ENCODE assay signal across 22 cellular contexts in genomic region chr4:144409525-144409924, GRCh38.
"Had no signal": no experiment of that assay in that cellular context is flagged by ENCODE, and none has a peak within 500 bp of the region (broad histone marks: within the 10 kb centered on the region; RNA-seq: fewer than 3 reads in every experiment).

No MANE protein-coding gene starts in this region.

- H3K27me3 Mint-ChIP-seq: memory B cell; naive thymus-derived CD4-positive, alpha-beta T cell had no signal

- FAIRE-seq: endothelial cell of umbilical vein, islet of Langerhans had no signal

- H3K36me3 Mint-ChIP-seq: memory B cell; naive thymus-derived CD4-positive, alpha-beta T cell had no signal

- H3K36me3 ChIP-seq: esophagus muscularis mucosa, gastrocnemius medialis, heart right ventricle, left lung, lower lobe of right lung had no signal

- H3K4me3 Mint-ChIP-seq: memory B cell; naive thymus-derived CD4-positive, alpha-beta T cell had no signal

- H3K27me3 ChIP-seq: dorsolateral prefrontal cortex, esophagus muscularis mucosa, gastrocnemius medialis, heart right ventricle, left lung had no signal

- H3K4me1 ChIP-seq: esophagus muscularis mucosa, gastrocnemius medialis, heart right ventricle, left lung, lower lobe of right lung had no signal

- H3K27ac ChIP-seq: coronary artery, dorsolateral prefrontal cortex, esophagus muscularis mucosa, foreskin keratinocyte, gastrocnemius medialis, heart right ventricle, left lung, lower lobe of right lung had no signal

- DNase-seq: dermis blood vessel endothelial cell; dorsolateral prefrontal cortex; effector CD4-positive, alpha-beta T cell; effector memory CD4-positive, alpha-beta T cell; foreskin keratinocyte; gastrocnemius medialis; glutamatergic neuron; head of caudate nucleus; heart right ventricle; hippocampal formation; left cardiac atrium; left lung; left ventricle myocardium superior; lower lobe of right lung; mesendoderm; midbrain; naive thymus-derived CD4-positive, alpha-beta T cell had no signal

- H3K27ac Mint-ChIP-seq: naive thymus-derived CD4-positive, alpha-beta T cell had no signal

- H3K4me1 Mint-ChIP-seq: memory B cell; naive thymus-derived CD4-positive, alpha-beta T cell had no signal

- ATAC-seq: gastrocnemius medialis; heart right ventricle; left cardiac atrium; left lung; left ventricle myocardium superior; lower lobe of right lung; naive thymus-derived CD4-positive, alpha-beta T cell had no signal

- H3K4me3 ChIP-seq: coronary artery, dorsolateral prefrontal cortex, esophagus muscularis mucosa, gastrocnemius medialis, heart right ventricle, left lung, lower lobe of right lung had no signal

- H3K9me3 ChIP-seq: esophagus muscularis mucosa, gastrocnemius medialis, heart right ventricle, left lung, lower lobe of right lung had no signal
